In the genomic region with DNA sequence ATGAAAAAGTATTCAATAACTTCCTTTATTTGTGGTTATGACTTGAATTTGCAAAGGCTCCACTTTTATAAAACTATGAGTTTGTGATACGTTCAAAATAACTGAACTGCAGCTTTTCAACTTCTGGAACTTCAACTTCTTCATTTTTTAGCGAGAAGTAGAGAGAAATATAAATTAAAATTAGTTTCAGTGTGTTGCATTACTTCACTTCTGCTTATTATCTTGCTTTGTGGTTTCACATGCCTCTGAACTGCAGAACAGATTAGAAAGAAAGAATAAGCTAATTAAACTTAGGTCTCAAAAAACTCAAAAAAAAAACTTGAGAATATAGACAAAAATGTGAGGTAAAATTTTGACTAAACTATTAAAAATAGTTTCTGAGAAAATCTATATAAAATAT, we compare ENCODE assay signal across 20 cellular contexts.
DNase-seq lines count a peak whose midpoint lies in the region; ATAC-seq, FAIRE-seq and TF ChIP-seq lines count a peak whose summit lies in the region.
"Had no signal": no experiment of that assay in that cellular context is flagged by ENCODE, and none has a peak within 500 bp of the region (broad histone marks: within the 10 kb centered on the region; RNA-seq: fewer than 3 reads in every experiment).

No MANE protein-coding gene starts in this region.

- SMC1A ChIA-PET in GM12878 (lab: Charles Lee; ENCODE audit: uncharacterized antibody, unreplicated experiment) = no interaction called here

- in situ Hi-C loops in GM12878 (cut with MboI) = no loop called here

- RAD21 ChIA-PET in GM12878 (lab: Charles Lee; ENCODE audit: unreplicated experiment) = interaction anchor here (0.7 to 1.0 kb wide), 3 partner anchors 41 to 329 kb away, joined by 3 to 4 read pairs (median 3); no protein-coding TSS in a partner anchor

- TF ChIP-seq EP300 in GM12878 (IDR thresholded peaks at IDR 0.05; ENCODE audit: borderline replicate concordance in 1 of 2, control insufficient read depth in 1 of 2, low read depth in 2 of 2, low read length in 2 of 2) = no peak

- H3K4me1 ChIP-seq in GM12878 (ENCODE audit: control insufficient read depth, insufficient read depth, low read length) (no peaks in the 10 kb centered on the region), lower lobe of right lung (no peaks in the 10 kb centered on the region)

- H4K20me1 ChIP-seq in GM12878 (ENCODE audit: control insufficient read depth, insufficient read depth) = no peaks in the 10 kb centered on the region

- H3K4me3 ChIP-seq in GM12878 = no peak overlapping the region
- H3K4me3 ChIP-seq in H7 (ENCODE audit: insufficient read depth, low read depth, low read length) = no peak overlapping the region
- no peak overlapping the region for H3K4me3 ChIP-seq in lower lobe of right lung

- TF ChIP-seq RAD21 in GM12878 (IDR thresholded peaks at IDR 0.05; ENCODE audit: insufficient read depth, low read depth, low read length) = no peak

- CTCF ChIA-PET in GM12878 (lab: Yijun Ruan, JAX) = interaction anchor here (0.6 kb wide), 1 partner anchor 1613 kb away, joined by 3 read pairs; no protein-coding TSS in a partner anchor

- POLR2A ChIA-PET in GM12878 (lab: Charles Lee) = no interaction called here

- no peak for ATAC-seq in GM12878
- no peak for ATAC-seq in lower lobe of right lung
- ATAC-seq: HCT116, Right ventricle myocardium inferior, T-cell had no signal

- WGBS in GM12878 (ENCODE audit: insufficient coverage, insufficient replicate concordance, low lambda C conversion rate, missing lambda C conversion rate) = 4% methylated on average over 2 of the region's 2 CpGs

- no peak for TF ChIP-seq POLR2A in GM12878 (IDR thresholded peaks at IDR 0.05; ENCODE audit: low read depth, low read length)

- intact Hi-C loops in GM12878 (cut with micrococcal nuclease; ENCODE audit: unreplicated experiment) (no loop called here), lower lobe of right lung (cut with DNase I) (no loop called here)

- H3K27me3 ChIP-seq in GM12878 (replicated peaks in 1 of 2; ENCODE audit: control insufficient read depth in 2 of 2, insufficient read depth in 2 of 2, low read length in 1 of 2) = no peaks in the 10 kb centered on the region
- no peaks in the 10 kb centered on the region for H3K27me3 ChIP-seq in H7 (ENCODE audit: control insufficient read depth, insufficient read depth, low read length)
- no peaks in the 10 kb centered on the region for H3K27me3 ChIP-seq in lower lobe of right lung (ENCODE audit: low read depth)

- FAIRE-seq in GM12878 (lab: Jason Lieb, UNC) = no peak
- FAIRE-seq: A204.1, G401.6 had no signal

- H3K9ac ChIP-seq in GM12878 (ENCODE audit: control insufficient read depth, insufficient read depth, low read length) = no peak overlapping the region

- no peak overlapping the region for H3K4me2 ChIP-seq in GM12878 (ENCODE audit: control insufficient read depth, insufficient read depth)

- no peaks in the 10 kb centered on the region for H3K79me2 ChIP-seq in GM12878 (ENCODE audit: control insufficient read depth, insufficient read depth, low read length)

- DNase-seq in Kasumi-1 (lab: John Stamatoyannopoulos, UW) (peak; percentile 52 to 65), NOMO-1 treated with DMSO at 0.1 percent for 48 hours (lab: John Stamatoyannopoulos, UW; ENCODE audit: unreplicated experiment) (peak; percentile 88), SKM-1 treated with dmso at 0.1 percent for 144 hours (lab: John Stamatoyannopoulos, UW; ENCODE audit: unreplicated experiment) (peak; percentile 30), GM12878 (ENCODE audit: low read depth, low spot score) (no peak), NCI-H1694 (lab: John Stamatoyannopoulos, UW) (no peak), H7 (no peak), lower lobe of right lung (no peak), NCI-H1694 treated with DMSO at 0.1 percent for 48 hours (lab: John Stamatoyannopoulos, UW) (no peak)
- DNase-seq: GOT3, IMR-90, NCI-H1092 treated with DMSO at 0.1 percent for 48 hours, NCI-H1436 treated with DMSO at 0.1 percent for 48 hours, NCI-H2029 treated with DMSO at 0.1 percent for 48 hours, NCI-H526, T-cell had no signal

- no peaks in the 10 kb centered on the region for H3K36me3 ChIP-seq in GM12878 (ENCODE audit: control insufficient read depth in 2 of 2, insufficient read depth in 2 of 2, low read length in 1 of 2)
- no peaks in the 10 kb centered on the region for H3K36me3 ChIP-seq in H7 (replicated peaks; ENCODE audit: control insufficient read depth, insufficient read depth, low read length)
- no peaks in the 10 kb centered on the region for H3K36me3 ChIP-seq in lower lobe of right lung

- H3K9me3 ChIP-seq in GM12878 (replicated peaks; ENCODE audit: control insufficient read depth, insufficient read depth, low read length) = no peaks in the 10 kb centered on the region; the same call in 2 of the 3 replicates
- no peaks in the 10 kb centered on the region for H3K9me3 ChIP-seq in lower lobe of right lung

- H3K27ac ChIP-seq in GM12878 (ENCODE audit: control insufficient read depth, insufficient read depth) (no peak overlapping the region), lower lobe of right lung (no peak overlapping the region)
- H3K27ac ChIP-seq: C4-2B had no signal

- TF ChIP-seq CTCF in GM12878 (IDR thresholded peaks at IDR 0.05 in 2 of 3, conservative IDR thresholded peaks at IDR 0.05 in 1 of 3; ENCODE audit: control insufficient read depth in 2 of 3, extremely low read depth in 1 of 3, insufficient read depth in 1 of 3, low read depth in 3 of 3, low read length in 3 of 3) = no peak
- no peak for TF ChIP-seq CTCF in lower lobe of right lung (IDR thresholded peaks at IDR 0.05)

- no TSS peak for BruUV-seq in GM12878 (replicated peaks; lab: Mats Ljungman, UMichigan)

- H2AFZ ChIP-seq in GM12878 (ENCODE audit: control insufficient read depth, low read depth, low read length) = no peak overlapping the region

TF ChIP-seq in GM12878, 131 proteins besides CTCF, POLR2A, EP300 and RAD21 (continues in another document):
- TF ChIP-seq TCF12 (IDR thresholded peaks at IDR 0.05; ENCODE audit: low read depth, low read length) = no peak
- no peak for TF ChIP-seq FOS (IDR thresholded peaks at IDR 0.05; ENCODE audit: borderline replicate concordance, extremely low read depth, insufficient read length)
- peak; percentile 98 for TF ChIP-seq ZNF24 (IDR thresholded peaks at IDR 0.05)
- TF ChIP-seq, protein P1, sequence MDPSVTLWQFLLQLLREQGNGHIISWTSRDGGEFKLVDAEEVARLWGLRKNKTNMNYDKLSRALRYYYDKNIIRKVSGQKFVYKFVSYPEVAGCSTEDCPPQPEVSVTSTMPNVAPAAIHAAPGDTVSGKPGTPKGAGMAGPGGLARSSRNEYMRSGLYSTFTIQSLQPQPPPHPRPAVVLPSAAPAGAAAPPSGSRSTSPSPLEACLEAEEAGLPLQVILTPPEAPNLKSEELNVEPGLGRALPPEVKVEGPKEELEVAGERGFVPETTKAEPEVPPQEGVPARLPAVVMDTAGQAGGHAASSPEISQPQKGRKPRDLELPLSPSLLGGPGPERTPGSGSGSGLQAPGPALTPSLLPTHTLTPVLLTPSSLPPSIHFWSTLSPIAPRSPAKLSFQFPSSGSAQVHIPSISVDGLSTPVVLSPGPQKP (IDR thresholded peaks at IDR 0.05; ENCODE audit: low read depth, low read length) = no peak
- TF ChIP-seq SP1 (IDR thresholded peaks at IDR 0.05; ENCODE audit: low read depth, low read length) = no peak
- TF ChIP-seq ATF7 (IDR thresholded peaks at IDR 0.05; ENCODE audit: low read depth) = 0 out of 2 replicates have a peak, but pooled peaks have one; percentile 24
- 0 out of 2 replicates have a peak, but pooled peaks have one; percentile 3 for TF ChIP-seq SPI1 (IDR thresholded peaks at IDR 0.05; ENCODE audit: borderline replicate concordance, insufficient read depth, low read depth, low read length)
- TF ChIP-seq ZBED1 (IDR thresholded peaks at IDR 0.05; ENCODE audit: borderline replicate concordance) = no peak
- no peak for TF ChIP-seq BCLAF1 (IDR thresholded peaks at IDR 0.05)
- TF ChIP-seq LARP7 (IDR thresholded peaks at IDR 0.05) = no peak
- TF ChIP-seq NR2F1 (conservative IDR thresholded peaks at IDR 0.05) = no peak
- no peak for TF ChIP-seq IRF4 (IDR thresholded peaks at IDR 0.05; ENCODE audit: low read depth, low read length)
- TF ChIP-seq CBX3 (IDR thresholded peaks at IDR 0.05; ENCODE audit: borderline replicate concordance, low read depth) = no peak
- no peak for TF ChIP-seq NFYA (IDR thresholded peaks at IDR 0.05; ENCODE audit: borderline replicate concordance, low read depth, low read length)
- no peak for TF ChIP-seq STAT1 (conservative IDR thresholded peaks at IDR 0.05)

Comparison
In these comparisons a context has a peak if more than half of its experiments do, and no peak if none do; other contexts are left out.
1. DNase-seq: peak in Kasumi-1 (2 of 2), NOMO-1 treated with DMSO at 0.1 percent for 48 hours (single experiment) and SKM-1 treated with dmso at 0.1 percent for 144 hours (single experiment); none in GM12878 (single experiment), NCI-H1694 (single experiment), H7 (single experiment), lower lobe of right lung (single experiment) and NCI-H1694 treated with DMSO at 0.1 percent for 48 hours (single experiment).